Comparison of ENCODE assay signal across 9 cellular contexts in genomic region chr21:46284077-46284644, GRCh38. TPM values are rescaled to one million over a fixed set of nuclear protein-coding genes. Genes with fewer than 3 reads are reported as not detected.
DNase-seq lines count a peak whose midpoint lies in the region; ATAC-seq, FAIRE-seq and TF ChIP-seq lines count a peak whose summit lies in the region.
"Had no signal": no experiment of that assay in that cellular context is flagged by ENCODE, and none has a peak within 500 bp of the region (broad histone marks: within the 10 kb centered on the region; RNA-seq: fewer than 3 reads in every experiment).

No MANE protein-coding gene starts in this region.

- no peak for TF ChIP-seq POLR2A in GM12892 (IDR thresholded peaks at IDR 0.05; ENCODE audit: low read depth, low read length)

- peak overlapping the region; percentile 96 for H3K9ac ChIP-seq in adipocyte (ENCODE audit: low read length)

- peak overlapping the region in 9 of 10 donors; percentile 31 to 92 (median 79) for H3K4me3 Mint-ChIP-seq in naive thymus-derived CD8-positive, alpha-beta T cell

- no peak for TF ChIP-seq CTCF in LNCaP clone FGC (IDR thresholded peaks at IDR 0.05; ENCODE audit: control insufficient read depth, extremely low read depth, insufficient read depth)

- no peaks in the 10 kb centered on the region for H3K27me3 Mint-ChIP-seq in naive thymus-derived CD8-positive, alpha-beta T cell

- peaks cover 19 to 77% (median 61%) of the 10 kb centered on the region in 4 donors for H3K4me1 Mint-ChIP-seq in naive thymus-derived CD8-positive, alpha-beta T cell

- H3K27ac Mint-ChIP-seq in naive thymus-derived CD8-positive, alpha-beta T cell: peak overlapping the region in 9 of 10 donors; percentile 32 to 81 (median 60)

- peaks cover 4 to 56% (median 15%) of the 10 kb centered on the region in 3 donors for H3K36me3 Mint-ChIP-seq in naive thymus-derived CD8-positive, alpha-beta T cell

- H3K27me3 ChIP-seq in adipocyte (replicated peaks; ENCODE audit: control insufficient read depth, insufficient read depth, low read length): no peaks in the 10 kb centered on the region

- FAIRE-seq in GM12892 (lab: Jason Lieb, UNC): no peak

- H3K36me3 ChIP-seq in adipocyte (ENCODE audit: control insufficient read depth, insufficient read depth, low read length, severe bottlenecking): peaks cover 44% of the 10 kb centered on the region

- no peaks in the 10 kb centered on the region for H3K9me3 ChIP-seq in adipocyte (ENCODE audit: control insufficient read depth, low read length)

- POLR2A ChIA-PET in naive thymus-derived CD8-positive, alpha-beta T cell (lab: Charles Lee): interaction anchor here (0.9 to 1.5 kb wide), 2 partner anchors 30 to 42 kb away, joined by 3 to 5 read pairs; a partner anchor contains a TSS

- H3K4me1 ChIP-seq in adipocyte (ENCODE audit: control insufficient read depth, insufficient read depth, low read length): peaks cover 43% of the 10 kb centered on the region

- ATAC-seq in naive thymus-derived CD8-positive, alpha-beta T cell: no peak
- ATAC-seq in GM21360 (IDR thresholded peaks at IDR 0.05; ENCODE audit: unreplicated experiment) (no peak), HG03432 (IDR thresholded peaks at IDR 0.05; ENCODE audit: unreplicated experiment) (no peak)

- no peaks in the 10 kb centered on the region for H3K9me3 Mint-ChIP-seq in naive thymus-derived CD8-positive, alpha-beta T cell

- DNase-seq in COLO668 (lab: John Stamatoyannopoulos, UW; ENCODE audit: unreplicated experiment) (peak; percentile 78), LNCaP clone FGC (ENCODE audit: low read depth) (peak; percentile 72), adipocyte (ENCODE audit: low read depth) (no peak), GM12892 (ENCODE audit: insufficient read length) (no peak), superior temporal gyrus (ENCODE audit: extremely low spot score) (no peak)
- no peak for DNase-seq in naive thymus-derived CD8-positive, alpha-beta T cell
- DNase-seq: stimulated activated CD4-positive, alpha-beta T cell treated with anti-CD3 and anti-CD28 coated beads, Interleukin-4, amount 100 ng/mL, for 24 hours had no signal

- H3K4me3 ChIP-seq in LNCaP clone FGC (ENCODE audit: low read depth, low read length) (peak overlapping the region; percentile 57), adipocyte (ENCODE audit: low read length) (peak overlapping the region; percentile 99)

RNA-seq across cellular contexts. Expression of gene MCM3AP, which starts 1.2 kb away (rescaled TPM):
- total RNA-seq in naive thymus-derived CD8-positive, alpha-beta T cell: 100 to 1,000 TPM; 186 to 187 TPM
- 10 to 100 TPM; 40.5 to 61.0 (median 41.5) TPM for polyA plus RNA-seq in naive thymus-derived CD8-positive, alpha-beta T cell
- 47.6 TPM for polyA plus RNA-seq in GM12892 (2012; ENCODE audit: missing spikeins)

RNA-seq across cellular contexts. Expression of gene YBEY, which starts 2.0 kb away (rescaled TPM):
- 10 to 100 TPM; 14.8 to 15.6 TPM for total RNA-seq in naive thymus-derived CD8-positive, alpha-beta T cell
- polyA plus RNA-seq in naive thymus-derived CD8-positive, alpha-beta T cell: 10 to 100 TPM; 14.2 to 22.2 (median 14.7) TPM
- polyA plus RNA-seq in GM12892 (2012; ENCODE audit: missing spikeins): 21.5 TPM

RNA-seq across cellular contexts. Expression of gene C21orf58, which starts 39.5 kb away (rescaled TPM):
- total RNA-seq in naive thymus-derived CD8-positive, alpha-beta T cell: 1 to 10 TPM; 6.4 to 7.3 TPM
- polyA plus RNA-seq in naive thymus-derived CD8-positive, alpha-beta T cell: 1 to 10 TPM in 1 of 3 donors, under 1 TPM in 2; 0.44 to 1.2 (median 0.51) TPM
- polyA plus RNA-seq in GM12892 (2012; ENCODE audit: missing spikeins): 7.1 TPM

RNA-seq across cellular contexts. Expression of gene PCNT, which starts 39.8 kb away (rescaled TPM):
- 10 to 100 TPM; 80.0 to 86.2 TPM for total RNA-seq in naive thymus-derived CD8-positive, alpha-beta T cell
- polyA plus RNA-seq in naive thymus-derived CD8-positive, alpha-beta T cell: 10 to 100 TPM; 17.2 to 37.4 (median 19.9) TPM
- 22.6 TPM for polyA plus RNA-seq in GM12892 (2012; ENCODE audit: missing spikeins)

RNA-seq across cellular contexts. Expression of gene LSS, which starts 55.6 kb away (rescaled TPM):
- 10 to 100 TPM; 43.6 to 47.6 TPM for total RNA-seq in naive thymus-derived CD8-positive, alpha-beta T cell
- polyA plus RNA-seq in naive thymus-derived CD8-positive, alpha-beta T cell: 10 to 100 TPM; 12.3 to 14.6 (median 14.3) TPM
- polyA plus RNA-seq in GM12892 (2012; ENCODE audit: missing spikeins): 33.0 TPM

Comparison
In these comparisons a context has a peak if more than half of its experiments do, and no peak if none do; other contexts are left out.
1. DNase-seq: peak in COLO668 (single experiment) and LNCaP clone FGC (single experiment); none in adipocyte (single experiment), naive thymus-derived CD8-positive, alpha-beta T cell (0 of 10), GM12892 (single experiment) and superior temporal gyrus (single experiment).